ENCODE assay signal across 1 cellular context in the genomic region with DNA sequence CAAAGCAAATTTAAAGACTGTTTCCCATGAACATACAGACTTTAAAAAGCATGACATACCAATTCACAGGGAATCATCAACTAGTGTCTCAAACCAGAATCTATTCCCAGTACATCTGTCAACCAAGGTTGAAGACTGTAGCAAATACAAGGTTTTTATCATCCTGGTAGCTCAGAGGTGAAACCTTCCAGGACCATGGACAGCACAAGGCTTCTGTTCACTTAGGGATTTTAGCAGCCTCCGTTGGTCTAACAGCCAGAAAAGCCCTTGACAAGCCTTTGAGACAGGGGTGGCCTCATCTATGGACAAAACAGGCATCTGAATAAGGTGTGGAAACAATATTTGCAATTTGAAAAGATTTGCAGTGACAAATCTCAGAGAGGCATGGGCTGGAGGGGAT.
A peak's percentile ranks its signal among the peaks of the same experiment; 100 is the strongest.
TF ChIP-seq lines count a peak whose summit lies in the region.

No MANE protein-coding gene starts in this region.

TF ChIP-seq in K562, 482 proteins besides CTCF, POLR2A, EP300 and RAD21 (continued from another document):
- TF ChIP-seq, protein P1, sequence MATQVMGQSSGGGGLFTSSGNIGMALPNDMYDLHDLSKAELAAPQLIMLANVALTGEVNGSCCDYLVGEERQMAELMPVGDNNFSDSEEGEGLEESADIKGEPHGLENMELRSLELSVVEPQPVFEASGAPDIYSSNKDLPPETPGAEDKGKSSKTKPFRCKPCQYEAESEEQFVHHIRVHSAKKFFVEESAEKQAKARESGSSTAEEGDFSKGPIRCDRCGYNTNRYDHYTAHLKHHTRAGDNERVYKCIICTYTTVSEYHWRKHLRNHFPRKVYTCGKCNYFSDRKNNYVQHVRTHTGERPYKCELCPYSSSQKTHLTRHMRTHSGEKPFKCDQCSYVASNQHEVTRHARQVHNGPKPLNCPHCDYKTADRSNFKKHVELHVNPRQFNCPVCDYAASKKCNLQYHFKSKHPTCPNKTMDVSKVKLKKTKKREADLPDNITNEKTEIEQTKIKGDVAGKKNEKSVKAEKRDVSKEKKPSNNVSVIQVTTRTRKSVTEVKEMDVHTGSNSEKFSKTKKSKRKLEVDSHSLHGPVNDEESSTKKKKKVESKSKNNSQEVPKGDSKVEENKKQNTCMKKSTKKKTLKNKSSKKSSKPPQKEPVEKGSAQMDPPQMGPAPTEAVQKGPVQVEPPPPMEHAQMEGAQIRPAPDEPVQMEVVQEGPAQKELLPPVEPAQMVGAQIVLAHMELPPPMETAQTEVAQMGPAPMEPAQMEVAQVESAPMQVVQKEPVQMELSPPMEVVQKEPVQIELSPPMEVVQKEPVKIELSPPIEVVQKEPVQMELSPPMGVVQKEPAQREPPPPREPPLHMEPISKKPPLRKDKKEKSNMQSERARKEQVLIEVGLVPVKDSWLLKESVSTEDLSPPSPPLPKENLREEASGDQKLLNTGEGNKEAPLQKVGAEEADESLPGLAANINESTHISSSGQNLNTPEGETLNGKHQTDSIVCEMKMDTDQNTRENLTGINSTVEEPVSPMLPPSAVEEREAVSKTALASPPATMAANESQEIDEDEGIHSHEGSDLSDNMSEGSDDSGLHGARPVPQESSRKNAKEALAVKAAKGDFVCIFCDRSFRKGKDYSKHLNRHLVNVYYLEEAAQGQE (CRISPR knock-in tag; IDR thresholded peaks at IDR 0.05; ENCODE audit: low read depth) = peak; percentile 86
- TF ChIP-seq, protein P2, sequence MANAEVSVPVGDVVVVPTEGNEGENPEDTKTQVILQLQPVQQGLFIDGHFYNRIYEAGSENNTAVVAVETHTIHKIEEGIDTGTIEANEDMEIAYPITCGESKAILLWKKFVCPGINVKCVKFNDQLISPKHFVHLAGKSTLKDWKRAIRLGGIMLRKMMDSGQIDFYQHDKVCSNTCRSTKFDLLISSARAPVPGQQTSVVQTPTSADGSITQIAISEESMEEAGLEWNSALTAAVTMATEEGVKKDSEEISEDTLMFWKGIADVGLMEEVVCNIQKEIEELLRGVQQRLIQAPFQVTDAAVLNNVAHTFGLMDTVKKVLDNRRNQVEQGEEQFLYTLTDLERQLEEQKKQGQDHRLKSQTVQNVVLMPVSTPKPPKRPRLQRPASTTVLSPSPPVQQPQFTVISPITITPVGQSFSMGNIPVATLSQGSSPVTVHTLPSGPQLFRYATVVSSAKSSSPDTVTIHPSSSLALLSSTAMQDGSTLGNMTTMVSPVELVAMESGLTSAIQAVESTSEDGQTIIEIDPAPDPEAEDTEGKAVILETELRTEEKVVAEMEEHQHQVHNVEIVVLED (CRISPR knock-in tag; IDR thresholded peaks at IDR 0.05) = no peak
